20 cellular contexts compared by ENCODE assay signal in genomic region chr4:140332734-140333133, GRCh38. TPM values are rescaled to one million over a fixed set of nuclear protein-coding genes. Genes with fewer than 3 reads are reported as not detected.
A peak's percentile ranks its signal among the peaks of the same experiment; 100 is the strongest.
DNase-seq lines count a peak whose midpoint lies in the region; ATAC-seq and TF ChIP-seq lines count a peak whose summit lies in the region.
"Had no signal": no experiment of that assay in that cellular context is flagged by ENCODE, and none has a peak within 500 bp of the region (broad histone marks: within the 10 kb centered on the region; RNA-seq: fewer than 3 reads in every experiment).

No MANE protein-coding gene starts in this region.

- H3K4me1 Mint-ChIP-seq in glutamatergic neuron (ENCODE audit: low read depth, unreplicated experiment) (peaks cover 14% of the 10 kb centered on the region), nephron progenitor cell (peaks cover 10% of the 10 kb centered on the region)
- H3K4me1 Mint-ChIP-seq in activated naive CD8-positive, alpha-beta T cell treated with anti-CD3 and anti-CD28 coated beads, Interleukin-2, amount 50 U/mL, for 24 hours, result peaks cover 4% of the 10 kb centered on the region
- H3K4me1 Mint-ChIP-seq: CD8-positive, alpha-beta memory T cell; GM23338; H9 had no signal

- H3K27ac ChIP-seq in C4-2B, result peak overlapping the region; percentile 44
- peak overlapping the region; percentile 79 for H3K27ac ChIP-seq in VCaP
- H3K27ac ChIP-seq in gastrocnemius medialis, result no peak overlapping the region
- H3K27ac ChIP-seq: BLaER1 had no signal

- H3K9me3 ChIP-seq in gastrocnemius medialis, result no peaks in the 10 kb centered on the region
- H3K9me3 ChIP-seq: BLaER1 had no signal

- TF ChIP-seq POLR2A in gastrocnemius medialis (IDR thresholded peaks at IDR 0.05), result no peak

- no peak for DNase-seq in glutamatergic neuron
- DNase-seq in gastrocnemius medialis, result no peak
- DNase-seq in activated naive CD8-positive, alpha-beta T cell treated with anti-CD3 and anti-CD28 coated beads, Interleukin-2, amount 50 U/mL, for 24 hours, result no peak
- no peak for DNase-seq in nephron progenitor cell
- DNase-seq in activated CD4-positive, alpha-beta T cell treated with anti-CD3 and anti-CD28 coated beads, Interleukin-2, amount 50 U/mL, for 1 hour, result no peak
- DNase-seq: CD4-positive, alpha-beta T cell; CD8-positive, alpha-beta memory T cell; DMS 273 treated with DMSO at 0.1 percent for 48 hours; DMS79; EL; GDM1; H9 had no signal

- H3K27me3 Mint-ChIP-seq in glutamatergic neuron (ENCODE audit: unreplicated experiment) (no peaks in the 10 kb centered on the region), nephron progenitor cell (ENCODE audit: low read depth, poor library complexity) (no peaks in the 10 kb centered on the region)
- H3K27me3 Mint-ChIP-seq in activated naive CD8-positive, alpha-beta T cell treated with anti-CD3 and anti-CD28 coated beads, Interleukin-2, amount 50 U/mL, for 24 hours, result no peaks in the 10 kb centered on the region

- H3K36me3 Mint-ChIP-seq in glutamatergic neuron (ENCODE audit: unreplicated experiment) (no peaks in the 10 kb centered on the region), nephron progenitor cell (ENCODE audit: low read depth) (no peaks in the 10 kb centered on the region)
- no peaks in the 10 kb centered on the region for H3K36me3 Mint-ChIP-seq in activated naive CD8-positive, alpha-beta T cell treated with anti-CD3 and anti-CD28 coated beads, Interleukin-2, amount 50 U/mL, for 24 hours (ENCODE audit: low read depth)
- H3K36me3 Mint-ChIP-seq: CD14-positive monocyte; CD8-positive, alpha-beta memory T cell had no signal

- no peak overlapping the region for H3K4me3 ChIP-seq in gastrocnemius medialis
- H3K4me3 ChIP-seq: BLaER1, GM12878, GM23338 had no signal

- in situ Hi-C loops in gastrocnemius medialis (cut with MboI; ENCODE audit: low sequenced_read_pairs in 4 of 4), result no loop called here

- TF ChIP-seq CTCF in C4-2B (conservative IDR thresholded peaks at IDR 0.05) (no peak), VCaP (conservative IDR thresholded peaks at IDR 0.05) (no peak), glutamatergic neuron (IDR thresholded peaks at IDR 0.05; ENCODE audit: partially characterized antibody, unreplicated experiment) (no peak), gastrocnemius medialis (IDR thresholded peaks at IDR 0.05 in 4 of 5, conservative IDR thresholded peaks at IDR 0.05 in 1 of 5) (no peak), nephron progenitor cell (IDR thresholded peaks at IDR 0.05) (no peak)

- intact Hi-C loops in gastrocnemius medialis (cut with DNase I; ENCODE audit: low total_unique reads), result no loop called here

- ATAC-seq in gastrocnemius medialis, result peak; percentile 24 to 63
- no peak for ATAC-seq in activated naive CD8-positive, alpha-beta T cell treated with anti-CD3 and anti-CD28 coated beads, Interleukin-2, amount 50 U/mL, for 24 hours
- ATAC-seq: GM12878, GM23338, HCT116 had no signal

- H3K36me3 ChIP-seq in gastrocnemius medialis, result no peaks in the 10 kb centered on the region
- H3K36me3 ChIP-seq: BLaER1 had no signal

- no peaks in the 10 kb centered on the region for H3K4me1 ChIP-seq in gastrocnemius medialis

- H3K9me3 Mint-ChIP-seq in glutamatergic neuron (ENCODE audit: unreplicated experiment) (peaks cover 4% of the 10 kb centered on the region), nephron progenitor cell (peaks cover 12% of the 10 kb centered on the region)
- H3K9me3 Mint-ChIP-seq in activated naive CD8-positive, alpha-beta T cell treated with anti-CD3 and anti-CD28 coated beads, Interleukin-2, amount 50 U/mL, for 24 hours, result no peaks in the 10 kb centered on the region
- H3K9me3 Mint-ChIP-seq: CD4-positive, alpha-beta T cell; CD8-positive, alpha-beta memory T cell; H9 had no signal

- H3K27ac Mint-ChIP-seq in glutamatergic neuron (ENCODE audit: unreplicated experiment) (peak overlapping the region; percentile 14), nephron progenitor cell (no peak overlapping the region)
- H3K27ac Mint-ChIP-seq in activated naive CD8-positive, alpha-beta T cell treated with anti-CD3 and anti-CD28 coated beads, Interleukin-2, amount 50 U/mL, for 24 hours, result no peak overlapping the region
- H3K27ac Mint-ChIP-seq: B cell; CD14-positive monocyte; CD4-positive, alpha-beta T cell; GM23338 had no signal

- no peaks in the 10 kb centered on the region for H3K27me3 ChIP-seq in gastrocnemius medialis
- H3K27me3 ChIP-seq: BLaER1 had no signal

- H3K4me3 Mint-ChIP-seq in glutamatergic neuron (ENCODE audit: unreplicated experiment) (no peak overlapping the region), nephron progenitor cell (no peak overlapping the region)
- no peak overlapping the region for H3K4me3 Mint-ChIP-seq in activated naive CD8-positive, alpha-beta T cell treated with anti-CD3 and anti-CD28 coated beads, Interleukin-2, amount 50 U/mL, for 24 hours
- H3K4me3 Mint-ChIP-seq: B cell; CD14-positive monocyte; CD4-positive, alpha-beta T cell; CD8-positive, alpha-beta memory T cell; GM23338; H9 had no signal

RNA-seq across cellular contexts. Expression of gene SCOC, which starts 40.7 kb away (rescaled TPM):
- total RNA-seq in glutamatergic neuron (ENCODE audit: unreplicated experiment) (55.8 TPM), gastrocnemius medialis (10 to 100 TPM; 21.5 to 36.6 (median 30.6) TPM)

Comparison
In these comparisons a context has a peak if more than half of its experiments do, and no peak if none do; other contexts are left out.
1. H3K27ac ChIP-seq: peak in C4-2B (single experiment) and VCaP (single experiment); none in gastrocnemius medialis (0 of 4).